ENCODE assay signal across 1 cellular context in the genomic region with DNA sequence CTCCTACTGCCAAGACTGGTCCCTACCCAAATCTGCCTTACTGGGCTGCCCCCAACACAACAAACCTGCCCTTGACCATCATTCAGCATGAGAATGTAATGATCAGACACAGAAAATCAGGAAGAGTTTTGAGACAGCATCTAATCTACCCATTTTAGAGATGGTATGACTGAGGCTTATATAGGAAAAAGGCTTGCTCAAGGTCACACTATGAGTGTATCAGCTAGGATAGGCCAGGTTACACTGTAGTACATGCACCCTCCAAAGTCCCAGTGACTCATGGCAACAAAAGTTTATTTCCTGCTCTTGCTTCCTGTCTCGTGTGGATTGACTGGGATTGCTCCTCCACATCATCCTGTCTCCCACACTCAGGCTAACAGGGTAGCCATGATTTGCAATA.
TF ChIP-seq lines count a peak whose summit lies in the region.

No MANE protein-coding gene starts in this region.

TF ChIP-seq in SK-N-SH, 30 proteins besides CTCF, POLR2A, EP300 and RAD21 (continued from another document):
- no peak for TF ChIP-seq REST (IDR thresholded peaks at IDR 0.05; ENCODE audit: low read depth, low read length)
- TF ChIP-seq, protein P1, sequence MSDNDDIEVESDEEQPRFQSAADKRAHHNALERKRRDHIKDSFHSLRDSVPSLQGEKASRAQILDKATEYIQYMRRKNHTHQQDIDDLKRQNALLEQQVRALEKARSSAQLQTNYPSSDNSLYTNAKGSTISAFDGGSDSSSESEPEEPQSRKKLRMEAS (IDR thresholded peaks at IDR 0.05; ENCODE audit: low read depth) = no peak
- no peak for TF ChIP-seq RCOR1 (IDR thresholded peaks at IDR 0.05; ENCODE audit: low read length)
- TF ChIP-seq YY1 (IDR thresholded peaks at IDR 0.05; ENCODE audit: low read depth) = no peak
- TF ChIP-seq TEAD4 (IDR thresholded peaks at IDR 0.05; ENCODE audit: borderline replicate concordance, insufficient read depth) = no peak
- TF ChIP-seq MEF2A (IDR thresholded peaks at IDR 0.05; ENCODE audit: borderline replicate concordance, low read depth) = no peak
- TF ChIP-seq FOXM1 (IDR thresholded peaks at IDR 0.05; ENCODE audit: low read depth) = no peak
- TF ChIP-seq IRF3 (IDR thresholded peaks at IDR 0.05; ENCODE audit: low read depth, low read length) = no peak
- no peak for TF ChIP-seq MXI1 (IDR thresholded peaks at IDR 0.05; ENCODE audit: low read depth, low read length)
